In the genomic region with DNA sequence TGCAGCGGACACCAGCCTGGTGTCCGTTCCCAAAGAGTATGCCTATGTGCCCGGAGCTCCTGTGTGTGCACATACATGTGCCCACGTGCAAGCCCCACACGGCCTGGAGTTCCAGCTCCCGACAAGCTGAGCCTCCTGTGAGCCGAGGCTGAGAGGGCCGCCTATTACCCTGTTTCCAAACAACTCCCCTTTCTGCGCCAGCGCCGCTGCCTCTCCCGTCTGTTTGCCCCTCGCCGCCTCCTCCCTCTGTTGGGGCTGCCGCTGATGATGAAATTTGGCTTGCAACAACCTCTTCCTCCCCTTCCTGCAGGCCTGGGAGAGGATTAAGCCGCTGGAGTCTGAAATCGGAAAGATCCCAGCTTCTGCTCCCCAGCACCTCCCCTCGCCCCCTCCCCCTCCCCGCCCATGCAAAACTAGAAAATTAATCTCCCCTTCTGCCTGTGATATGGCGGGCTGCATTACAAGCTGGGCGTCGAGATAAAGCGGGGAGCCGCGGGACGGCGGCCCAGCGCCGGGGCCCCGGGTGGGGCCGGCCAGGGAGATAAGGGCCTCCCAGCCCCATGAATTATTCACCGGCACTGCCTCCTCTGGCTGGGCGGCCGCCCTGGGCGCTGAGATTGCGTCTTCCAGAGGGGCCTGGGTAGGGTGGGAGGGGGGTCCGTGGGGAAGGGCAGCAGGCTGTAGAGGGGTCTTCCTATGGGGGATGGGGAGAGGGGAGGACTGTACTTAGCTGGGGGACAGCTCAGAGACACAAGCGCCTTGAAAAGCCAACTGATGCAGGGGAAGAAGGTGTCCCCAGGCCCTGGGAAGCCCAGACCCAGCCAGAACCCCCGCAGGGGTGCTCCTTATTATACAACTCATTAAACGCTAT, we compare ENCODE assay signal across 8 cellular contexts. TPM values are rescaled to one million over a fixed set of nuclear protein-coding genes. Genes with fewer than 3 reads are reported as not detected.
DNase-seq lines count a peak whose midpoint lies in the region; ATAC-seq and TF ChIP-seq lines count a peak whose summit lies in the region.

No MANE protein-coding gene starts in this region.

- no peaks in the 10 kb centered on the region for H4K20me1 ChIP-seq in OCI-LY7 (ENCODE audit: insufficient read depth, low read length)

- TF ChIP-seq CTCF in lower lobe of right lung (IDR thresholded peaks at IDR 0.05) (no peak), OCI-LY7 (conservative IDR thresholded peaks at IDR 0.05; ENCODE audit: low read length) (no peak)

- H3K27ac ChIP-seq in lower lobe of right lung (peak overlapping the region; percentile 11), OCI-LY7 (ENCODE audit: low read depth, low read length, poor library complexity, severe bottlenecking) (no peak overlapping the region)

- H3K9me3 ChIP-seq in lower lobe of right lung (no peaks in the 10 kb centered on the region), OCI-LY7 (ENCODE audit: low read length) (no peaks in the 10 kb centered on the region)

- H2AFZ ChIP-seq in OCI-LY7 (ENCODE audit: low read length), result no peak overlapping the region

- H3K4me3 ChIP-seq in lower lobe of right lung (peak overlapping the region; percentile 39), OCI-LY7 (ENCODE audit: low read depth, low read length, poor library complexity, severe bottlenecking) (no peak overlapping the region)

- no peak overlapping the region for H3K27ac Mint-ChIP-seq in activated naive CD8-positive, alpha-beta T cell treated with anti-CD3 and anti-CD28 coated beads, Interleukin-2, amount 10 ng/mL, durations not matched to agents 7 days and 5 days
- H3K27ac Mint-ChIP-seq in activated naive CD8-positive, alpha-beta T cell treated with anti-CD3 and anti-CD28 coated beads for 36 hours, result no peak overlapping the region

- no peaks in the 10 kb centered on the region for H3K36me3 ChIP-seq in lower lobe of right lung
- H3K36me3 ChIP-seq in OCI-LY7 (ENCODE audit: insufficient read depth, low read length), result no peaks in the 10 kb centered on the region

- ATAC-seq in activated naive CD8-positive, alpha-beta T cell treated with anti-CD3 and anti-CD28 coated beads, Interleukin-2, amount 10 ng/mL, durations not matched to agents 7 days and 5 days (ENCODE audit: low read depth), result no peak
- peak; percentile 84 to 88 for ATAC-seq in lower lobe of right lung
- no peak for ATAC-seq in HG02885 (IDR thresholded peaks at IDR 0.05; ENCODE audit: poor library complexity, unreplicated experiment)
- ATAC-seq in GM21515 (IDR thresholded peaks at IDR 0.05; ENCODE audit: unreplicated experiment), result no peak
- ATAC-seq in GM18861 (IDR thresholded peaks at IDR 0.05; ENCODE audit: unreplicated experiment), result no peak

- peaks cover 20% of the 10 kb centered on the region for H3K4me1 ChIP-seq in lower lobe of right lung
- H3K4me1 ChIP-seq in OCI-LY7 (ENCODE audit: insufficient read depth, low read length, poor library complexity, severe bottlenecking), result peaks cover 15% of the 10 kb centered on the region

- peaks cover 5% of the 10 kb centered on the region for H3K4me1 Mint-ChIP-seq in activated naive CD8-positive, alpha-beta T cell treated with anti-CD3 and anti-CD28 coated beads, Interleukin-2, amount 10 ng/mL, durations not matched to agents 7 days and 5 days
- peaks cover 4% of the 10 kb centered on the region for H3K4me1 Mint-ChIP-seq in activated naive CD8-positive, alpha-beta T cell treated with anti-CD3 and anti-CD28 coated beads for 36 hours

- no peak overlapping the region for H3K4me2 ChIP-seq in OCI-LY7 (ENCODE audit: low read length)

- CTCF ChIA-PET in OCI-LY7 (lab: Charles Lee; ENCODE audit: unreplicated experiment), result interaction anchor here (0.8 kb wide), 1 partner anchor 11 kb away, joined by 4 read pairs; no protein-coding TSS in a partner anchor

- peak overlapping the region; percentile 35 for H3K4me3 Mint-ChIP-seq in activated naive CD8-positive, alpha-beta T cell treated with anti-CD3 and anti-CD28 coated beads, Interleukin-2, amount 10 ng/mL, durations not matched to agents 7 days and 5 days
- no peak overlapping the region for H3K4me3 Mint-ChIP-seq in activated naive CD8-positive, alpha-beta T cell treated with anti-CD3 and anti-CD28 coated beads for 36 hours

- POLR2A ChIA-PET in activated naive CD8-positive, alpha-beta T cell treated with anti-CD3 and anti-CD28 coated beads, Interleukin-2, amount 10 ng/mL, durations not matched to agents 7 days and 5 days (lab: Charles Lee), result interaction anchor here (0.6 to 0.8 kb wide), 3 partner anchors 16 to 81 kb away, joined by 3 to 4 read pairs (median 4); no protein-coding TSS in a partner anchor
- POLR2A ChIA-PET in OCI-LY7 (lab: Charles Lee), result interaction anchor here (0.6 to 1.2 kb wide), 2 partner anchors 13 to 81 kb away, joined by 3 read pairs; no protein-coding TSS in a partner anchor

- intact Hi-C loops in lower lobe of right lung (cut with DNase I), result no loop called here
- intact Hi-C loops in OCI-LY7 (cut with micrococcal nuclease; ENCODE audit: unreplicated experiment), result loop anchor here (10.0 kb wide), 1 partner anchor 186 kb away; no protein-coding TSS in a partner anchor

- BruUV-seq in OCI-LY7 (replicated peaks; lab: Mats Ljungman, UMichigan), result no TSS peak

- H3K27me3 ChIP-seq in lower lobe of right lung (ENCODE audit: low read depth), result no peaks in the 10 kb centered on the region

- peaks cover 1% of the 10 kb centered on the region for H3K36me3 Mint-ChIP-seq in activated naive CD8-positive, alpha-beta T cell treated with anti-CD3 and anti-CD28 coated beads, Interleukin-2, amount 10 ng/mL, durations not matched to agents 7 days and 5 days
- no peaks in the 10 kb centered on the region for H3K36me3 Mint-ChIP-seq in activated naive CD8-positive, alpha-beta T cell treated with anti-CD3 and anti-CD28 coated beads for 36 hours

- no peaks in the 10 kb centered on the region for H3K79me2 ChIP-seq in OCI-LY7 (ENCODE audit: insufficient read depth, low read depth, low read length)

- peaks cover 46% of the 10 kb centered on the region for H3K27me3 Mint-ChIP-seq in activated naive CD8-positive, alpha-beta T cell treated with anti-CD3 and anti-CD28 coated beads, Interleukin-2, amount 10 ng/mL, durations not matched to agents 7 days and 5 days
- peaks cover 48% of the 10 kb centered on the region for H3K27me3 Mint-ChIP-seq in activated naive CD8-positive, alpha-beta T cell treated with anti-CD3 and anti-CD28 coated beads for 36 hours

- DNase-seq in activated naive CD8-positive, alpha-beta T cell treated with anti-CD3 and anti-CD28 coated beads, Interleukin-2, amount 10 ng/mL, durations not matched to agents 7 days and 5 days, result no peak
- no peak for DNase-seq in activated naive CD8-positive, alpha-beta T cell treated with anti-CD3 and anti-CD28 coated beads for 36 hours
- DNase-seq in dermis blood vessel endothelial cell, result peak; percentile 17
- DNase-seq in lower lobe of right lung, result peak; percentile 75
- no peak for DNase-seq in OCI-LY7 (ENCODE audit: low spot score)

- no peaks in the 10 kb centered on the region for H3K9me2 ChIP-seq in OCI-LY7 (ENCODE audit: insufficient read depth, low read length)

- H3K9me3 Mint-ChIP-seq in activated naive CD8-positive, alpha-beta T cell treated with anti-CD3 and anti-CD28 coated beads, Interleukin-2, amount 10 ng/mL, durations not matched to agents 7 days and 5 days, result no peaks in the 10 kb centered on the region
- no peaks in the 10 kb centered on the region for H3K9me3 Mint-ChIP-seq in activated naive CD8-positive, alpha-beta T cell treated with anti-CD3 and anti-CD28 coated beads for 36 hours

RNA-seq across cellular contexts. Expression of a gene that starts 6.8 kb away (rescaled TPM):
- 10 to 100 TPM; 31.3 to 33.3 TPM for total RNA-seq in activated naive CD8-positive, alpha-beta T cell treated with anti-CD3 and anti-CD28 coated beads, Interleukin-2, amount 10 ng/mL, durations not matched to agents 7 days and 5 days
- 10 to 100 TPM; 10.8 TPM for total RNA-seq in activated naive CD8-positive, alpha-beta T cell treated with anti-CD3 and anti-CD28 coated beads for 36 hours
- total RNA-seq in dermis blood vessel endothelial cell (under 0.01 and 0.14 TPM in 2 replicates), lower lobe of right lung (1.6 TPM), OCI-LY7 (2022) (0.57 and 0.59 TPM in 2 replicates)
- 0.05 TPM in 1 of 2 replicates, not detected in the other for total RNA-seq in OCI-LY7 (2014; rRNA removed; shearing (Covaris generic))

RNA-seq across cellular contexts. Expression of a gene that starts 25.4 kb away (rescaled TPM):
- 100 to 1,000 TPM; 132 to 135 TPM for total RNA-seq in activated naive CD8-positive, alpha-beta T cell treated with anti-CD3 and anti-CD28 coated beads, Interleukin-2, amount 10 ng/mL, durations not matched to agents 7 days and 5 days
- 100 to 1,000 TPM; 111 to 119 TPM for total RNA-seq in activated naive CD8-positive, alpha-beta T cell treated with anti-CD3 and anti-CD28 coated beads for 36 hours
- 19.9 and 67.1 TPM in 2 replicates for total RNA-seq in dermis blood vessel endothelial cell
- 13.7 TPM for total RNA-seq in lower lobe of right lung
- 69.6 and 75.3 TPM in 2 replicates for total RNA-seq in OCI-LY7 (2014; rRNA removed; shearing (Covaris generic))
- 93.6 and 104 TPM in 2 replicates for total RNA-seq in OCI-LY7 (2022)

RNA-seq across cellular contexts. Expression of a gene that starts 34.5 kb away (rescaled TPM):
- total RNA-seq in activated naive CD8-positive, alpha-beta T cell treated with anti-CD3 and anti-CD28 coated beads, Interleukin-2, amount 10 ng/mL, durations not matched to agents 7 days and 5 days, result 10 to 100 TPM; 57.2 to 68.1 TPM
- total RNA-seq in activated naive CD8-positive, alpha-beta T cell treated with anti-CD3 and anti-CD28 coated beads for 36 hours, result 10 to 100 TPM; 65.8 to 74.8 TPM
- total RNA-seq in dermis blood vessel endothelial cell (70.1 and 163 TPM in 2 replicates), lower lobe of right lung (44.2 TPM), OCI-LY7 (2022) (92.8 and 109 TPM in 2 replicates)
- 117 and 134 TPM in 2 replicates for total RNA-seq in OCI-LY7 (2014; rRNA removed; shearing (Covaris generic))

RNA-seq across cellular contexts. Expression of a gene that starts 53.2 kb away (rescaled TPM):
- total RNA-seq in activated naive CD8-positive, alpha-beta T cell treated with anti-CD3 and anti-CD28 coated beads, Interleukin-2, amount 10 ng/mL, durations not matched to agents 7 days and 5 days, result under 1 TPM; 0.33 to 0.91 TPM
- under 1 TPM; 0.39 to 0.86 TPM for total RNA-seq in activated naive CD8-positive, alpha-beta T cell treated with anti-CD3 and anti-CD28 coated beads for 36 hours
- total RNA-seq in dermis blood vessel endothelial cell, result not detected in 2 replicates
- 67.0 TPM for total RNA-seq in lower lobe of right lung
- total RNA-seq in OCI-LY7 (2014; rRNA removed; shearing (Covaris generic)), result 0.31 and 0.47 TPM in 2 replicates
- total RNA-seq in OCI-LY7 (2022), result 0.31 and 1.2 TPM in 2 replicates

Comparison
In these comparisons a context has a peak if more than half of its experiments do, and no peak if none do; other contexts are left out.
1. ATAC-seq: peak in lower lobe of right lung (2 of 2); none in activated naive CD8-positive, alpha-beta T cell treated with anti-CD3 and anti-CD28 coated beads, Interleukin-2, amount 10 ng/mL, durations not matched to agents 7 days and 5 days (single experiment), HG02885 (single experiment), GM21515 (single experiment) and GM18861 (single experiment).
2. DNase-seq: peak in dermis blood vessel endothelial cell (single experiment) and lower lobe of right lung (single experiment); none in activated naive CD8-positive, alpha-beta T cell treated with anti-CD3 and anti-CD28 coated beads, Interleukin-2, amount 10 ng/mL, durations not matched to agents 7 days and 5 days (single experiment), activated naive CD8-positive, alpha-beta T cell treated with anti-CD3 and anti-CD28 coated beads for 36 hours (single experiment) and OCI-LY7 (single experiment).